In genomic region chr22:30612789-30613188, GRCh38 we compare ENCODE assay signal across 1 cellular context.
TF ChIP-seq lines count a peak whose summit lies in the region.

No MANE protein-coding gene starts in this region.

TF ChIP-seq in WTC11, 78 proteins besides CTCF, POLR2A, EP300 and RAD21 (continued from another document):
- TF ChIP-seq MLX (CRISPR knock-in tag; IDR thresholded peaks at IDR 0.05) = no peak
